Comparison of ENCODE assay signal across 30 cellular contexts in the genomic region with DNA sequence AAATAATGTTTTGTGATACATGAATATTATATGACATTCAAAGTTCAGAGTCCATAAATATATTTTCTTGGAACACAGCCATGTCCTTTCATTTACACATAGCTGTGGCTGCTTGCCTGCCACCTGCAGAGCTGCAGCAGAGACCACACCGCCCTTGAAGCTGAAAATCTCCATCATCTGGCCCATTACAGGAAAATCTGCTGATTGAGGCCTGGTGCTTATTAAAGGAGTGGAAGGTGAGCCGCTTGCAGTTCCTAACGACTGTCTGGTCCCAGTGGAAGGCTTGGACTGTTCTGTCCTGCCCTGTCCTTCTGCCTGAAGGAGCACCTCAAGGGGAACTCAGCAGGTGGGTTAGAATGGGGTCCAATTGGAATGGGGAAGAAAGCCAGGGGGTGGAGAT.
"Had no signal": no experiment of that assay in that cellular context is flagged by ENCODE, and none has a peak within 500 bp of the region (broad histone marks: within the 10 kb centered on the region; RNA-seq: fewer than 3 reads in every experiment).

No MANE protein-coding gene starts in this region.

- ATAC-seq: activated naive CD8-positive, alpha-beta T cell treated with anti-CD3 and anti-CD28 coated beads, Interleukin-2, amount 50 U/mL, for 24 hours; activated T-cell treated with anti-CD3 and anti-CD28 coated beads, Interleukin-2, amount 50 U/mL, for 4 hours; K562; Panc1 had no signal

- H3K4me3 Mint-ChIP-seq: activated CD4-positive, alpha-beta T cell treated with anti-CD3 and anti-CD28 coated beads, Interleukin-2, amount 10 ng/mL, durations not matched to agents 7 days and 5 days; activated naive CD4-positive, alpha-beta T cell treated with anti-CD3 and anti-CD28 coated beads, Interleukin-2, amount 10 ng/mL, durations not matched to agents 7 days and 5 days; activated naive CD8-positive, alpha-beta T cell; activated naive CD8-positive, alpha-beta T cell treated with anti-CD3 and anti-CD28 coated beads, Interleukin-2, amount 50 U/mL, for 24 hours; activated T-cell treated with anti-CD3 and anti-CD28 coated beads, Interleukin-2, amount 50 U/mL, for 4 hours; activated T-helper 1 cell treated with anti-CD3 and anti-CD28 coated beads, Interleukin-12 subunit alpha, Interleukin-12 subunit beta, Interleukin-2, Interleukin-4 antibody, amounts not matched to agents 30 ng/mL and 10 ng/mL and 1 ng/mL, durations not matched to agents 14 hours and 24 hours and 36 hours; central memory CD8-positive, alpha-beta T cell had no signal

- DNase-seq: activated CD4-positive, alpha-beta T cell treated with anti-CD3 and anti-CD28 coated beads for 1 hour; activated CD4-positive, alpha-beta T cell treated with anti-CD3 and anti-CD28 coated beads, Interleukin-2, amount 10 ng/mL, durations not matched to agents 7 days and 5 days; activated CD4-positive, alpha-beta T cell treated with anti-CD3 and anti-CD28 coated beads, Interleukin-2, amount 50 U/mL, for 48 hours; activated CD4-positive, CD25-positive, alpha-beta regulatory T cell; activated CD8-positive, alpha-beta memory T cell treated with anti-CD3 and anti-CD28 coated beads, Interleukin-2, amount 50 U/mL, for 4 hours; activated effector memory CD4-positive, alpha-beta T cell treated with Interleukin-2 at 50 U/mL for 16 hours; activated naive CD4-positive, alpha-beta T cell treated with anti-CD3 and anti-CD28 coated beads, Interleukin-2, amount 10 ng/mL, durations not matched to agents 7 days and 5 days; activated naive CD8-positive, alpha-beta T cell treated with anti-CD3 and anti-CD28 coated beads, Interleukin-2, amount 50 U/mL, for 24 hours; activated T-cell treated with anti-CD3 and anti-CD28 coated beads for 4 hours; activated T-cell treated with anti-CD3 and anti-CD28 coated beads, Interleukin-2, amount 50 U/mL, for 4 hours; anterior cingulate cortex; NCI-H1092 treated with DMSO at 0.1 percent for 48 hours; NCI-H1436; NCI-H1694; NCI-H2029; NCI-H2171 treated with DMSO at 0.1 percent for 48 hours; NCI-H2227 treated with DMSO at 0.1 percent for 48 hours; NCI-H446; NCI-H510A treated with DMSO at 0.1 percent for 48 hours; NCI-H526 treated with DMSO at 0.1 percent for 48 hours; NCI-H774; SIG-M5; SW 1271; T1000; WERI-Rb-1 had no signal

- H3K27me3 Mint-ChIP-seq: activated CD4-positive, alpha-beta T cell treated with anti-CD3 and anti-CD28 coated beads, Interleukin-2, amount 10 ng/mL, durations not matched to agents 7 days and 5 days; activated naive CD4-positive, alpha-beta T cell treated with anti-CD3 and anti-CD28 coated beads, Interleukin-2, amount 10 ng/mL, durations not matched to agents 7 days and 5 days; activated naive CD8-positive, alpha-beta T cell treated with anti-CD3 and anti-CD28 coated beads, Interleukin-2, amount 50 U/mL, for 24 hours; central memory CD8-positive, alpha-beta T cell had no signal

- H3K36me3 Mint-ChIP-seq: activated naive CD4-positive, alpha-beta T cell treated with anti-CD3 and anti-CD28 coated beads, Interleukin-2, amount 10 ng/mL, durations not matched to agents 7 days and 5 days; activated naive CD8-positive, alpha-beta T cell had no signal

- H3K9me3 Mint-ChIP-seq: activated CD4-positive, alpha-beta T cell treated with anti-CD3 and anti-CD28 coated beads, Interleukin-2, amount 10 ng/mL, durations not matched to agents 7 days and 5 days; activated naive CD4-positive, alpha-beta T cell treated with anti-CD3 and anti-CD28 coated beads, Interleukin-2, amount 10 ng/mL, durations not matched to agents 7 days and 5 days; activated T-helper 1 cell treated with anti-CD3 and anti-CD28 coated beads, Interleukin-12 subunit alpha, Interleukin-12 subunit beta, Interleukin-2, Interleukin-4 antibody, amounts not matched to agents 30 ng/mL and 10 ng/mL and 1 ng/mL, durations not matched to agents 14 hours and 24 hours and 36 hours had no signal

- H3K27ac Mint-ChIP-seq: activated CD4-positive, alpha-beta T cell treated with anti-CD3 and anti-CD28 coated beads, Interleukin-2, amount 10 ng/mL, durations not matched to agents 7 days and 5 days; activated naive CD4-positive, alpha-beta T cell treated with anti-CD3 and anti-CD28 coated beads, Interleukin-2, amount 10 ng/mL, durations not matched to agents 7 days and 5 days; activated naive CD8-positive, alpha-beta T cell; activated naive CD8-positive, alpha-beta T cell treated with anti-CD3 and anti-CD28 coated beads, Interleukin-2, amount 50 U/mL, for 24 hours; activated T-helper 1 cell treated with anti-CD3 and anti-CD28 coated beads, Interleukin-12 subunit alpha, Interleukin-12 subunit beta, Interleukin-2, Interleukin-4 antibody, amounts not matched to agents 30 ng/mL and 10 ng/mL and 1 ng/mL, durations not matched to agents 14 hours and 24 hours and 36 hours had no signal

- H3K4me1 Mint-ChIP-seq: activated CD4-positive, alpha-beta T cell treated with anti-CD3 and anti-CD28 coated beads, Interleukin-2, amount 10 ng/mL, durations not matched to agents 7 days and 5 days; activated naive CD4-positive, alpha-beta T cell treated with anti-CD3 and anti-CD28 coated beads, Interleukin-2, amount 10 ng/mL, durations not matched to agents 7 days and 5 days; activated naive CD8-positive, alpha-beta T cell treated with anti-CD3 and anti-CD28 coated beads, Interleukin-2, amount 50 U/mL, for 24 hours; central memory CD8-positive, alpha-beta T cell had no signal
